ENCODE assay signal across 8 cellular contexts in genomic region chr4:146029939-146030710, GRCh38.
DNase-seq lines count a peak whose midpoint lies in the region; ATAC-seq and TF ChIP-seq lines count a peak whose summit lies in the region.

No MANE protein-coding gene starts in this region.

- H3K27ac Mint-ChIP-seq in neural progenitor cell: peak overlapping the region; percentile 29

- no peak for TF ChIP-seq POLR2A in spleen (IDR thresholded peaks at IDR 0.05)

- peak; percentile 88 for ATAC-seq in GM18867 (IDR thresholded peaks at IDR 0.05; ENCODE audit: unreplicated experiment)

- in situ Hi-C loops in GM23248 (cut with MboI): no loop called here

- H3K4me2 ChIP-seq in GM23248 (ENCODE audit: unreplicated experiment): no peak overlapping the region
- peak overlapping the region; percentile 35 for H3K4me2 ChIP-seq in neural progenitor cell

- H3K79me2 ChIP-seq in GM23248 (ENCODE audit: insufficient read depth): no peaks in the 10 kb centered on the region
- H3K79me2 ChIP-seq in neural progenitor cell (ENCODE audit: low read depth): no peaks in the 10 kb centered on the region

- H2AFZ ChIP-seq in GM23248: peak overlapping the region; percentile 5; the same call in 1 of the 2 replicates
- peak overlapping the region; percentile 71 for H2AFZ ChIP-seq in neural progenitor cell (replicated peaks)

- H3K4me3 ChIP-seq in GM23248: no peak overlapping the region
- no peak overlapping the region for H3K4me3 ChIP-seq in neural progenitor cell
- peak overlapping the region in 1 of 8 donors; percentile 1 for H3K4me3 ChIP-seq in spleen

- no peaks in the 10 kb centered on the region for H3K36me3 ChIP-seq in GM23248 (ENCODE audit: low read depth)
- H3K36me3 ChIP-seq in neural progenitor cell: no peaks in the 10 kb centered on the region
- no peaks in the 10 kb centered on the region for H3K36me3 ChIP-seq in spleen

- H3K27ac ChIP-seq in GM23248 (no peak overlapping the region), neural progenitor cell (no peak overlapping the region), spleen (peak overlapping the region in 4 of 8 donors; percentile 22 to 38 (median 32))

- H3K4me3 Mint-ChIP-seq in neural progenitor cell: no peak overlapping the region

- no peaks in the 10 kb centered on the region for H3K36me3 Mint-ChIP-seq in neural progenitor cell

- H3K27me3 ChIP-seq in GM23248 (replicated peaks; ENCODE audit: insufficient read depth): no peaks in the 10 kb centered on the region
- no peaks in the 10 kb centered on the region for H3K27me3 ChIP-seq in neural progenitor cell
- no peaks in the 10 kb centered on the region for H3K27me3 ChIP-seq in spleen (replicated peaks in 1 of 7)

- H3F3A ChIP-seq in GM23248 (ENCODE audit: insufficient read depth): no peaks in the 10 kb centered on the region
- H3F3A ChIP-seq in neural progenitor cell (ENCODE audit: low read depth): no peaks in the 10 kb centered on the region

- H3K9me3 Mint-ChIP-seq in neural progenitor cell: peaks cover 7% of the 10 kb centered on the region

- H3K9me3 ChIP-seq in GM23248 (ENCODE audit: low read depth) (no peaks in the 10 kb centered on the region), neural progenitor cell (ENCODE audit: low read depth) (no peaks in the 10 kb centered on the region), spleen (no peaks in the 10 kb centered on the region)

- no peak for DNase-seq in GM23248
- DNase-seq in LoVo (ENCODE audit: low spot score): peak; percentile 65
- DNase-seq in neural progenitor cell (ENCODE audit: low spot score): no peak
- no peak for DNase-seq in AG08395 (ENCODE audit: low spot score)
- DNase-seq in spleen: no peak
- no peak for DNase-seq in activated T-cell treated with anti-CD3 and anti-CD28 coated beads for 4 hours
- no peak for DNase-seq in COR-L47 (lab: John Stamatoyannopoulos, UW)

- no peaks in the 10 kb centered on the region for H3K27me3 Mint-ChIP-seq in neural progenitor cell (ENCODE audit: insufficient read depth, low read depth)

- intact Hi-C loops in spleen (cut with DNase I; ENCODE audit: low total_unique reads): no loop called here

- TF ChIP-seq CTCF in neural progenitor cell (IDR thresholded peaks at IDR 0.05): no peak
- no peak for TF ChIP-seq CTCF in spleen (IDR thresholded peaks at IDR 0.05 in 8 of 11, conservative IDR thresholded peaks at IDR 0.05 in 3 of 11)

- H4K20me1 ChIP-seq in GM23248 (ENCODE audit: insufficient read depth): no peaks in the 10 kb centered on the region
- no peaks in the 10 kb centered on the region for H4K20me1 ChIP-seq in neural progenitor cell (ENCODE audit: low read depth)

- 51 to 53% methylated on average over 8 of the region's 8 CpGs for WGBS in GM23248 (ENCODE audit: low coverage in 1 of 2, low lambda C conversion rate in 2 of 2, missing lambda C conversion rate in 2 of 2), 2 experiments
- WGBS in spleen, 5 donors: 33 to 45% (median 41%) methylated on average over 8 of the region's 8 CpGs

- H3K9me2 ChIP-seq in GM23248 (ENCODE audit: insufficient read depth): no peaks in the 10 kb centered on the region

- H3K9ac ChIP-seq in GM23248: no peak overlapping the region
- H3K9ac ChIP-seq in neural progenitor cell: no peak overlapping the region

- peaks cover 26% of the 10 kb centered on the region for H3K4me1 Mint-ChIP-seq in neural progenitor cell

- no peaks in the 10 kb centered on the region; the same call in 1 of the 2 replicates for H3K4me1 ChIP-seq in GM23248 (ENCODE audit: insufficient read depth)
- H3K4me1 ChIP-seq in neural progenitor cell: peaks cover 12% of the 10 kb centered on the region
- H3K4me1 ChIP-seq in spleen: peaks cover 0 to 46% (median 28%) of the 10 kb centered on the region in 6 donors
